Comparison of ENCODE assay signal across 16 cellular contexts in genomic region chr5:89399553-89399952, GRCh38.
A peak's percentile ranks its signal among the peaks of the same experiment; 100 is the strongest.
DNase-seq lines count a peak whose midpoint lies in the region; ATAC-seq and TF ChIP-seq lines count a peak whose summit lies in the region.
"Had no signal": no experiment of that assay in that cellular context is flagged by ENCODE, and none has a peak within 500 bp of the region (broad histone marks: within the 10 kb centered on the region; RNA-seq: fewer than 3 reads in every experiment).

No MANE protein-coding gene starts in this region.

- H3K9me3 ChIP-seq in Caco-2, result no peaks in the 10 kb centered on the region

- no peaks in the 10 kb centered on the region for H3K27me3 ChIP-seq in Caco-2 (replicated peaks; ENCODE audit: control insufficient read depth, insufficient read depth, low read length)
- H3K27me3 ChIP-seq: breast epithelium had no signal

- no peak overlapping the region for H3K4me3 Mint-ChIP-seq in Caco-2 (ENCODE audit: unreplicated experiment)
- H3K4me3 Mint-ChIP-seq: activated CD4-positive, alpha-beta T cell treated with anti-CD3 and anti-CD28 coated beads for 36 hours; CD4-positive, CD25-positive, alpha-beta regulatory T cell had no signal

- CTCF ChIA-PET in GM10248 (lab: Yijun Ruan, JAX) (interaction anchor here (1.5 kb wide), 1 partner anchor 9 kb away, joined by 5 read pairs; no protein-coding TSS in a partner anchor), Caco-2 (lab: Charles Lee) (no interaction called here)

- no peaks in the 10 kb centered on the region for H3K36me3 ChIP-seq in Caco-2 (ENCODE audit: control insufficient read depth, insufficient read depth, low read length)
- H3K36me3 ChIP-seq: breast epithelium had no signal

- H3K9me3 Mint-ChIP-seq in Caco-2 (ENCODE audit: unreplicated experiment), result no peaks in the 10 kb centered on the region

- peak; percentile 12 for DNase-seq in GM10248 (ENCODE audit: extremely low spot score)
- DNase-seq in NCI-H226, result peak; percentile 25
- peak; percentile 52 for DNase-seq in epithelial cell of esophagus (ENCODE audit: low read depth)
- DNase-seq in pons (ENCODE audit: low spot score), result peak; percentile 40
- no peak for DNase-seq in Caco-2
- no peak for DNase-seq in NCI-H446 (lab: John Stamatoyannopoulos, UW)
- DNase-seq in GM19240 (ENCODE audit: insufficient read length, low spot score), result no peak
- DNase-seq: activated CD4-positive, alpha-beta T cell treated with anti-CD3 and anti-CD28 coated beads for 36 hours; CD4-positive, CD25-positive, alpha-beta regulatory T cell; DMS79 treated with DMSO at 0.1 percent for 48 hours; midbrain; NCI-H146; T1000 had no signal

- POLR2A ChIA-PET in GM10248 (lab: Yijun Ruan, JAX), result interaction anchor here (0.9 kb wide), 1 partner anchor 167 kb away, joined by 3 read pairs; no protein-coding TSS in a partner anchor
- POLR2A ChIA-PET in Caco-2 (lab: Charles Lee), result no interaction called here

- no peak overlapping the region for H3K27ac Mint-ChIP-seq in Caco-2 (ENCODE audit: unreplicated experiment)
- H3K27ac Mint-ChIP-seq: activated CD4-positive, alpha-beta T cell treated with anti-CD3 and anti-CD28 coated beads for 36 hours; CD4-positive, CD25-positive, alpha-beta regulatory T cell had no signal

- TF ChIP-seq CTCF in GM10248 (IDR thresholded peaks at IDR 0.05; ENCODE audit: control extremely low read depth, extremely low read depth, low read depth, missing control alignments), result no peak
- no peak for TF ChIP-seq CTCF in epithelial cell of esophagus (IDR thresholded peaks at IDR 0.05; ENCODE audit: insufficient read depth, low read depth, low read length, missing control alignments)
- no peak for TF ChIP-seq CTCF in Caco-2 (IDR thresholded peaks at IDR 0.05; ENCODE audit: insufficient read depth in 1 of 2, low read depth in 1 of 2, low read length in 1 of 2, severe bottlenecking in 1 of 2, unreplicated experiment in 1 of 2)

- intact Hi-C loops in Caco-2 (cut with micrococcal nuclease; ENCODE audit: unreplicated experiment), result no loop called here

- no peaks in the 10 kb centered on the region for H3K36me3 Mint-ChIP-seq in Caco-2 (ENCODE audit: insufficient read depth, unreplicated experiment)
- H3K36me3 Mint-ChIP-seq: CD4-positive, CD25-positive, alpha-beta regulatory T cell had no signal

- H3K4me3 ChIP-seq in epithelial cell of esophagus (ENCODE audit: low read length) (no peak overlapping the region), Caco-2 (ENCODE audit: low read depth, low read length) (no peak overlapping the region)
- H3K4me3 ChIP-seq: breast epithelium had no signal

- H3K4me1 Mint-ChIP-seq in Caco-2 (ENCODE audit: low read depth, unreplicated experiment), result no peaks in the 10 kb centered on the region

- no peaks in the 10 kb centered on the region for H3K27me3 Mint-ChIP-seq in Caco-2 (ENCODE audit: insufficient read depth, unreplicated experiment)
- H3K27me3 Mint-ChIP-seq: activated CD4-positive, alpha-beta T cell treated with anti-CD3 and anti-CD28 coated beads for 36 hours; CD4-positive, CD25-positive, alpha-beta regulatory T cell had no signal

- H3K4me1 ChIP-seq in Caco-2, result no peaks in the 10 kb centered on the region
- H3K4me1 ChIP-seq: breast epithelium had no signal

- no TSS peak for BruUV-seq in Caco-2 (replicated peaks; lab: Mats Ljungman, UMichigan)

- ATAC-seq in GM19351 (IDR thresholded peaks at IDR 0.05; ENCODE audit: unreplicated experiment), result no peak
- ATAC-seq: activated CD4-positive, alpha-beta T cell treated with anti-CD3 and anti-CD28 coated beads for 36 hours; Panc1 had no signal

Comparison
In these comparisons a context has a peak if more than half of its experiments do, and no peak if none do; other contexts are left out.
1. DNase-seq: peak in GM10248 (single experiment), NCI-H226 (single experiment), epithelial cell of esophagus (single experiment) and pons (single experiment); none in Caco-2 (0 of 2), NCI-H446 (0 of 2) and GM19240 (single experiment).